Comparison of ENCODE assay signal across 8 cellular contexts in the genomic region with DNA sequence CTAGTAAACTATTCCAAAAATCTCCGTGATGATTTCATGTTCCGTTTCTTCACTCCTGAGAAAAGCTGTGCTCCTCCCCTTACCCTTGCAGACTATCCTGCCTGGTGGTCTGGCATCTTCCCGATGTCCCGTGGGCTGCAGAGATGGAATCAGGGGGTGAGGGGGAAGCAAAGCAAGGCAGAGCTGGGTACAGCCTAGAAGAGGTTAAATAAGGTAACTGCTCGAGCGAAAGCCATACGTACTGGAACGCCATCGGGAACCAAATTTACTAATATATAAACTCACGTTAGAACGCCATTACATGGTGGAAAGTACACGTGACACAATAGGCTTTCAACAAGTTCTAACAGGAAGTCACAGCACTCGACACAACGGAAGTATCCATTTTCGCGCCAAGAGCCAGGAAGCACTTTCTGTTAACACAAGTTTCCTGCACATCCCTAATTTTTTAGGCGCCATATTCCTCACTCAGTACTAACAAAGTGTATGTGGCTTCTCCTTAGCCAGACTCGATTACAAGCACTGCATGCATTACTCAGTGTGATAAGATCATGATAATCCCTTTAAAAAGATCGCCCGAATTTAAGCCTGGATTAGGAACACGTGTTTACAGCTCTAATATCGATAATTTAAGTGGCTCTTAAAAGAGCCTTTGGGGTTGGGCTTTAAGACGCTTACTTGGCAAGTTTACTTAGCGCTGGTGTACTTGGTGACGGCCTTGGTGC.
A peak's percentile ranks its signal among the peaks of the same experiment; 100 is the strongest.
DNase-seq lines count a peak whose midpoint lies in the region; ATAC-seq and TF ChIP-seq lines count a peak whose summit lies in the region.

No MANE protein-coding gene starts in this region.

- H3K27ac Mint-ChIP-seq in glutamatergic neuron (ENCODE audit: unreplicated experiment) = no peak overlapping the region

- no peaks in the 10 kb centered on the region for H3K36me3 Mint-ChIP-seq in glutamatergic neuron (ENCODE audit: unreplicated experiment)

- H3K9me3 Mint-ChIP-seq in glutamatergic neuron (ENCODE audit: unreplicated experiment) = no peaks in the 10 kb centered on the region

- peak; percentile 81 for DNase-seq in GDM1 (lab: John Stamatoyannopoulos, UW)
- DNase-seq in NCI-H526 (lab: John Stamatoyannopoulos, UW) = peak; percentile 78 to 85
- DNase-seq in activated CD4-positive, alpha-beta T cell treated with anti-CD3 and anti-CD28 coated beads for 48 hours = peak; percentile 79
- DNase-seq in effector CD8-positive, alpha-beta T cell (lab: John Stamatoyannopoulos, UW) = peak; percentile 44
- peak; percentile 85 to 88 for DNase-seq in lung microvascular endothelial cell (ENCODE audit: low read depth in 2 of 2)
- DNase-seq in stimulated activated CD8-positive, alpha-beta memory T cell treated with anti-CD3 and anti-CD28 coated beads, Interleukin-7, amount 100 ng/mL, for 4 hours (ENCODE audit: low read depth in 2 of 2) = peak; percentile 52 to 60
- DNase-seq in glutamatergic neuron = no peak

- ATAC-seq in HG03196 (IDR thresholded peaks at IDR 0.05; ENCODE audit: unreplicated experiment) = peak; percentile 29

- H3K27me3 Mint-ChIP-seq in glutamatergic neuron (ENCODE audit: unreplicated experiment) = no peaks in the 10 kb centered on the region

- no peak overlapping the region for H3K4me3 Mint-ChIP-seq in glutamatergic neuron (ENCODE audit: unreplicated experiment)

- peaks cover 5% of the 10 kb centered on the region for H3K4me1 Mint-ChIP-seq in glutamatergic neuron (ENCODE audit: low read depth, unreplicated experiment)

- TF ChIP-seq CTCF in glutamatergic neuron (IDR thresholded peaks at IDR 0.05; ENCODE audit: partially characterized antibody, unreplicated experiment) = no peak
